Comparison of ENCODE assay signal across 8 cellular contexts in genomic region chr16:25110392-25110947, GRCh38. TPM values are rescaled to one million over a fixed set of nuclear protein-coding genes. Genes with fewer than 3 reads are reported as not detected.
DNase-seq lines count a peak whose midpoint lies in the region; ATAC-seq, FAIRE-seq and TF ChIP-seq lines count a peak whose summit lies in the region.

No MANE protein-coding gene starts in this region.

- H3K4me3 ChIP-seq in retinal pigment epithelial cell (ENCODE audit: low read length), result peak overlapping the region; percentile 76

- TF ChIP-seq CTCF in retinal pigment epithelial cell (conservative IDR thresholded peaks at IDR 0.05; ENCODE audit: low read depth, low read length), result no peak

- no peak for FAIRE-seq in GM19239 (lab: Jason Lieb, UNC)

- no peak for ATAC-seq in HG03045 (IDR thresholded peaks at IDR 0.05; ENCODE audit: unreplicated experiment)

- peak overlapping the region; percentile 80 for H3K27ac ChIP-seq in epithelial cell of prostate

- peak; percentile 24 for DNase-seq in SKM-1 treated with dmso at 0.1 percent for 144 hours (lab: John Stamatoyannopoulos, UW; ENCODE audit: unreplicated experiment)
- no peak for DNase-seq in SKM-1 (lab: John Stamatoyannopoulos, UW; ENCODE audit: unreplicated experiment)
- peak; percentile 16 for DNase-seq in SK-N-DZ (ENCODE audit: low spot score)
- DNase-seq in epithelial cell of prostate (ENCODE audit: low read depth, low spot score), result no peak
- no peak for DNase-seq in retinal pigment epithelial cell (ENCODE audit: low read depth)
- no peak for DNase-seq in GM19239 (ENCODE audit: insufficient read length, low spot score)
- no peak for DNase-seq in putamen (ENCODE audit: low spot score)

RNA-seq across cellular contexts. Expression of gene LCMT1, which starts 1.1 kb away (rescaled TPM):
- polyA plus RNA-seq in SK-N-DZ (2014; cell fraction: cytosol; rRNA removed), result 52.6 and 53.8 TPM in 2 replicates
- polyA plus RNA-seq in SK-N-DZ (2014; cell fraction: nucleus; rRNA removed), result 41.6 and 45.1 TPM in 2 replicates

Comparison
In these comparisons a context has a peak if more than half of its experiments do, and no peak if none do; other contexts are left out.
1. DNase-seq: peak in SKM-1 treated with dmso at 0.1 percent for 144 hours (single experiment) and SK-N-DZ (single experiment); none in SKM-1 (single experiment), epithelial cell of prostate (single experiment), retinal pigment epithelial cell (single experiment), GM19239 (single experiment) and putamen (single experiment).